In genomic region chr14:67516679-67517078, GRCh38 we compare ENCODE assay signal across 13 cellular contexts. TPM values are rescaled to one million over a fixed set of nuclear protein-coding genes. Genes with fewer than 3 reads are reported as not detected.
A peak's percentile ranks its signal among the peaks of the same experiment; 100 is the strongest.
DNase-seq lines count a peak whose midpoint lies in the region; ATAC-seq and TF ChIP-seq lines count a peak whose summit lies in the region.
"Had no signal": no experiment of that assay in that cellular context is flagged by ENCODE, and none has a peak within 500 bp of the region (broad histone marks: within the 10 kb centered on the region; RNA-seq: fewer than 3 reads in every experiment).

No MANE protein-coding gene starts in this region.

- H3K9ac ChIP-seq in endodermal cell (ENCODE audit: extremely low read depth, low read length, poor library complexity, severe bottlenecking) (no peak overlapping the region), parathyroid adenoma (no peak overlapping the region)

- H2AFZ ChIP-seq in parathyroid adenoma = peak overlapping the region; percentile 23

- H3K36me3 ChIP-seq in endodermal cell (ENCODE audit: control insufficient read depth, insufficient read depth, low read length) (no peaks in the 10 kb centered on the region), parathyroid adenoma (ENCODE audit: control insufficient read depth, insufficient read depth, low read length) (no peaks in the 10 kb centered on the region)
- H3K36me3 ChIP-seq: left ventricle myocardium inferior had no signal

- H3K27me3 Mint-ChIP-seq in activated CD8-positive, alpha-beta T cell treated with anti-CD3 and anti-CD28 coated beads, Interleukin-2, amount 10 ng/mL, durations not matched to agents 7 days and 5 days (ENCODE audit: low read depth) = peaks cover 37% of the 10 kb centered on the region
- H3K27me3 Mint-ChIP-seq in activated CD8-positive, alpha-beta T cell treated with anti-CD3 and anti-CD28 coated beads for 36 hours = peaks cover 4% of the 10 kb centered on the region
- H3K27me3 Mint-ChIP-seq in endodermal cell (ENCODE audit: insufficient read depth) = peaks cover 76% of the 10 kb centered on the region

- CTCF ChIA-PET in activated CD8-positive, alpha-beta T cell treated with anti-CD3 and anti-CD28 coated beads, Interleukin-2, amount 10 ng/mL, durations not matched to agents 7 days and 5 days (lab: Charles Lee) = interaction anchor here (1.1 to 2.5 kb wide), 5 partner anchors 10 to 89 kb away, joined by 3 to 13 read pairs (median 3); no protein-coding TSS in a partner anchor
- CTCF ChIA-PET in activated CD8-positive, alpha-beta T cell treated with anti-CD3 and anti-CD28 coated beads for 36 hours (lab: Charles Lee) = interaction anchor here (1.1 to 6.0 kb wide), 7 partner anchors 9 to 188 kb away, joined by 3 to 32 read pairs (median 3); partner anchors contain the start of genes PLEKHH1 and TMEM229B

- no peak overlapping the region for H3K4me3 ChIP-seq in endodermal cell (ENCODE audit: low read length)
- H3K4me3 ChIP-seq in parathyroid adenoma (ENCODE audit: low read depth, low read length) = no peak overlapping the region
- H3K4me3 ChIP-seq: left ventricle myocardium inferior had no signal

- no peaks in the 10 kb centered on the region for H3K9me3 Mint-ChIP-seq in activated CD8-positive, alpha-beta T cell treated with anti-CD3 and anti-CD28 coated beads, Interleukin-2, amount 10 ng/mL, durations not matched to agents 7 days and 5 days (ENCODE audit: insufficient read depth)
- H3K9me3 Mint-ChIP-seq in activated CD8-positive, alpha-beta T cell treated with anti-CD3 and anti-CD28 coated beads for 36 hours = no peaks in the 10 kb centered on the region
- no peaks in the 10 kb centered on the region for H3K9me3 Mint-ChIP-seq in endodermal cell

- H3K36me3 Mint-ChIP-seq in activated CD8-positive, alpha-beta T cell treated with anti-CD3 and anti-CD28 coated beads, Interleukin-2, amount 10 ng/mL, durations not matched to agents 7 days and 5 days (ENCODE audit: low read depth) = no peaks in the 10 kb centered on the region
- H3K36me3 Mint-ChIP-seq in activated CD8-positive, alpha-beta T cell treated with anti-CD3 and anti-CD28 coated beads for 36 hours (ENCODE audit: low read depth) = no peaks in the 10 kb centered on the region
- no peaks in the 10 kb centered on the region for H3K36me3 Mint-ChIP-seq in endodermal cell (ENCODE audit: low read depth)

- H3K27me3 ChIP-seq in endodermal cell (ENCODE audit: control insufficient read depth, insufficient read depth, low read length, poor library complexity, severe bottlenecking) (peaks cover 88% of the 10 kb centered on the region), parathyroid adenoma (ENCODE audit: control insufficient read depth, insufficient read depth, low read length) (no peaks in the 10 kb centered on the region)

- peaks cover 3% of the 10 kb centered on the region for H3K4me1 ChIP-seq in endodermal cell (ENCODE audit: control insufficient read depth, insufficient read depth, low read length)
- H3K4me1 ChIP-seq in parathyroid adenoma = peaks cover 23% of the 10 kb centered on the region

- ATAC-seq in activated CD8-positive, alpha-beta T cell treated with anti-CD3 and anti-CD28 coated beads, Interleukin-2, amount 10 ng/mL, durations not matched to agents 7 days and 5 days = no peak
- ATAC-seq in activated CD8-positive, alpha-beta T cell treated with anti-CD3 and anti-CD28 coated beads for 36 hours = no peak

- no peak overlapping the region for H3K4me2 ChIP-seq in parathyroid adenoma (ENCODE audit: low read length)

- no peak overlapping the region for H3K27ac Mint-ChIP-seq in activated CD8-positive, alpha-beta T cell treated with anti-CD3 and anti-CD28 coated beads, Interleukin-2, amount 10 ng/mL, durations not matched to agents 7 days and 5 days
- no peak overlapping the region for H3K27ac Mint-ChIP-seq in activated CD8-positive, alpha-beta T cell treated with anti-CD3 and anti-CD28 coated beads for 36 hours
- no peak overlapping the region for H3K27ac Mint-ChIP-seq in endodermal cell

- H3K79me2 ChIP-seq in parathyroid adenoma = no peaks in the 10 kb centered on the region

- H3K9me3 ChIP-seq in endodermal cell (ENCODE audit: control insufficient read depth, low read length) (no peaks in the 10 kb centered on the region), parathyroid adenoma (ENCODE audit: control insufficient read depth, low read length) (no peaks in the 10 kb centered on the region)
- H3K9me3 ChIP-seq: left ventricle myocardium inferior had no signal

- peak overlapping the region; percentile 23 for H3K4me3 Mint-ChIP-seq in activated CD8-positive, alpha-beta T cell treated with anti-CD3 and anti-CD28 coated beads, Interleukin-2, amount 10 ng/mL, durations not matched to agents 7 days and 5 days
- H3K4me3 Mint-ChIP-seq in activated CD8-positive, alpha-beta T cell treated with anti-CD3 and anti-CD28 coated beads for 36 hours = no peak overlapping the region
- peak overlapping the region; percentile 62 for H3K4me3 Mint-ChIP-seq in endodermal cell

- H3K27ac ChIP-seq in endodermal cell (ENCODE audit: low read depth, low read length) = no peak overlapping the region
- H3K27ac ChIP-seq in parathyroid adenoma = no peak overlapping the region
- H3K27ac ChIP-seq: left ventricle myocardium inferior had no signal

- POLR2A ChIA-PET in activated CD8-positive, alpha-beta T cell treated with anti-CD3 and anti-CD28 coated beads, Interleukin-2, amount 10 ng/mL, durations not matched to agents 7 days and 5 days (lab: Charles Lee) = no interaction called here
- POLR2A ChIA-PET in activated CD8-positive, alpha-beta T cell treated with anti-CD3 and anti-CD28 coated beads for 36 hours (lab: Charles Lee) = interaction anchor here (1.0 to 1.1 kb wide), 2 partner anchors 11 to 29 kb away, joined by 3 to 4 read pairs; no protein-coding TSS in a partner anchor

- H3K4me1 Mint-ChIP-seq in activated CD8-positive, alpha-beta T cell treated with anti-CD3 and anti-CD28 coated beads, Interleukin-2, amount 10 ng/mL, durations not matched to agents 7 days and 5 days (ENCODE audit: low read depth) = peaks cover 23% of the 10 kb centered on the region
- peaks cover 24% of the 10 kb centered on the region for H3K4me1 Mint-ChIP-seq in activated CD8-positive, alpha-beta T cell treated with anti-CD3 and anti-CD28 coated beads for 36 hours (ENCODE audit: low read depth)
- peaks cover 2% of the 10 kb centered on the region for H3K4me1 Mint-ChIP-seq in endodermal cell

- TF ChIP-seq CTCF in activated CD8-positive, alpha-beta T cell treated with anti-CD3 and anti-CD28 coated beads for 36 hours (IDR thresholded peaks at IDR 0.05) = no peak
- TF ChIP-seq CTCF in endodermal cell (conservative IDR thresholded peaks at IDR 0.05) (no peak), parathyroid adenoma (IDR thresholded peaks at IDR 0.05) (no peak)

- WGBS in endodermal cell (ENCODE audit: insufficient coverage in 1 of 2, insufficient read length in 1 of 2), 2 experiments = 45% methylated on average over 2 of the region's 2 CpGs; no CpG with 5 or more reads in 1 of the 2 experiments

- DNase-seq in activated CD8-positive, alpha-beta T cell treated with anti-CD3 and anti-CD28 coated beads, Interleukin-2, amount 10 ng/mL, durations not matched to agents 7 days and 5 days = no peak
- DNase-seq in activated CD8-positive, alpha-beta T cell treated with anti-CD3 and anti-CD28 coated beads for 36 hours = no peak
- DNase-seq in MV-4-11 (lab: John Stamatoyannopoulos, UW) (peak; percentile 13), endodermal cell (no peak), NCI-H1092 treated with DMSO at 0.1 percent for 48 hours (lab: John Stamatoyannopoulos, UW) (no peak), UCSD-AML1 (lab: John Stamatoyannopoulos, UW; ENCODE audit: unreplicated experiment) (no peak), activated gamma-delta T cell (lab: John Stamatoyannopoulos, UW) (no peak)
- DNase-seq: IMR-90; NCI-H1436; NK-92 treated with Interleukin-12 subunit alpha and Interleukin-12 subunit beta, amount 100 ng/mL, for 24 hours; stimulated activated CD4-positive, alpha-beta T cell treated with anti-CD3 and anti-CD28 coated beads, Interleukin-15, amount 100 ng/mL, for 24 hours had no signal

- intact Hi-C loops in activated CD8-positive, alpha-beta T cell treated with anti-CD3 and anti-CD28 coated beads for 36 hours (cut with micrococcal nuclease) = no loop called here

RNA-seq across cellular contexts. Expression of gene PLEKHH1, which starts 16.4 kb away (rescaled TPM):
- under 1 TPM; 0.42 to 0.99 TPM for total RNA-seq in activated CD8-positive, alpha-beta T cell treated with anti-CD3 and anti-CD28 coated beads, Interleukin-2, amount 10 ng/mL, durations not matched to agents 7 days and 5 days
- 1 to 10 TPM; 4.8 to 6.7 TPM for total RNA-seq in activated CD8-positive, alpha-beta T cell treated with anti-CD3 and anti-CD28 coated beads for 36 hours
- total RNA-seq in endodermal cell = 10 to 100 TPM; 59.9 to 61.1 TPM
- 13.3 TPM for polyA plus RNA-seq in endodermal cell (2013, experiment 1 of 2)
- 12.7 TPM for polyA plus RNA-seq in endodermal cell (2013, experiment 2 of 2)

RNA-seq across cellular contexts. Expression of gene TMEM229B, which starts 28.2 kb away (rescaled TPM):
- 1 to 10 TPM; 9.9 to 10.0 TPM for total RNA-seq in activated CD8-positive, alpha-beta T cell treated with anti-CD3 and anti-CD28 coated beads, Interleukin-2, amount 10 ng/mL, durations not matched to agents 7 days and 5 days
- 1 to 10 TPM; 1.6 to 2.3 TPM for total RNA-seq in activated CD8-positive, alpha-beta T cell treated with anti-CD3 and anti-CD28 coated beads for 36 hours
- 1 to 10 TPM; 1.1 to 1.5 TPM for total RNA-seq in endodermal cell
- polyA plus RNA-seq in endodermal cell (2013, experiment 1 of 2) = 0.25 TPM
- polyA plus RNA-seq in endodermal cell (2013, experiment 2 of 2) = 0.37 TPM
- polyA plus RNA-seq: IMR-90 had no signal

Comparison
In these comparisons a context has a peak if more than half of its experiments do, and no peak if none do; other contexts are left out.
1. RNA of gene PLEKHH1, which starts 16.4 kb away (total RNA-seq): 59.9 to 61.1 TPM in endodermal cell; 4.8 to 6.7 TPM in activated CD8-positive, alpha-beta T cell treated with anti-CD3 and anti-CD28 coated beads for 36 hours and 0.42 to 0.99 TPM in activated CD8-positive, alpha-beta T cell treated with anti-CD3 and anti-CD28 coated beads, Interleukin-2, amount 10 ng/mL, durations not matched to agents 7 days and 5 days; every median in the first group is over 4 times any median in the second.